ENCODE assay signal across 14 cellular contexts in genomic region chr12:132170637-132171292, GRCh38.
"Had no signal": no experiment of that assay in that cellular context is flagged by ENCODE, and none has a peak within 500 bp of the region (broad histone marks: within the 10 kb centered on the region; RNA-seq: fewer than 3 reads in every experiment).

No MANE protein-coding gene starts in this region.

- H3K9me3 Mint-ChIP-seq: activated T-helper 1 cell treated with anti-CD3 and anti-CD28 coated beads, Interleukin-12 subunit alpha, Interleukin-12 subunit beta, Interleukin-2, Interleukin-4 antibody, amounts not matched to agents 30 ng/mL and 10 ng/mL and 1 ng/mL, durations not matched to agents 14 hours and 24 hours and 36 hours; mesothelial cell of epicardium had no signal

- DNase-seq: activated CD4-positive, alpha-beta T cell treated with anti-CD3 and anti-CD28 coated beads, Interleukin-2, amount 50 U/mL, for 48 hours; activated naive CD4-positive, alpha-beta T cell; colonic mucosa; foreskin melanocyte; stimulated activated naive CD4-positive, alpha-beta T cell treated with Interleukin-2 at 50 U/mL for 16 hours; SW 1271 had no signal

- H3K27me3 ChIP-seq: colonic mucosa had no signal

- H3K27ac Mint-ChIP-seq: activated T-helper 1 cell treated with anti-CD3 and anti-CD28 coated beads, Interleukin-12 subunit alpha, Interleukin-12 subunit beta, Interleukin-2, Interleukin-4 antibody, amounts not matched to agents 30 ng/mL and 10 ng/mL and 1 ng/mL, durations not matched to agents 14 hours and 24 hours and 36 hours; T-helper 2 cell treated with Interferon-gamma antibody and Interleukin-4, amounts not matched to agents 5 μg/mL and 100 μg/mL, for 36 hours had no signal

- H3K36me3 Mint-ChIP-seq: mesothelial cell of epicardium had no signal

- H3K27ac ChIP-seq: colonic mucosa, neutrophil, suprapubic skin, upper lobe of left lung had no signal

- H3K9me3 ChIP-seq: colonic mucosa, neutrophil, suprapubic skin, upper lobe of left lung had no signal

- H3K4me3 ChIP-seq: colonic mucosa, suprapubic skin, upper lobe of left lung had no signal

- H3K4me3 Mint-ChIP-seq: activated T-helper 1 cell treated with anti-CD3 and anti-CD28 coated beads, Interleukin-12 subunit alpha, Interleukin-12 subunit beta, Interleukin-2, Interleukin-4 antibody, amounts not matched to agents 30 ng/mL and 10 ng/mL and 1 ng/mL, durations not matched to agents 14 hours and 24 hours and 36 hours; mesothelial cell of epicardium; T-helper 2 cell treated with Interferon-gamma antibody and Interleukin-4, amounts not matched to agents 5 μg/mL and 100 μg/mL, for 36 hours had no signal

- H3K36me3 ChIP-seq: colonic mucosa, neutrophil, suprapubic skin, upper lobe of left lung had no signal

- ATAC-seq: activated CD4-positive, CD25-positive, alpha-beta regulatory T cell treated with anti-CD3 and anti-CD28 coated beads, Interleukin-2, amount 50 U/mL, for 24 hours; sciatic nerve had no signal

- H3K4me1 ChIP-seq: colonic mucosa, upper lobe of left lung had no signal
